8 cellular contexts compared by ENCODE assay signal in the genomic region with DNA sequence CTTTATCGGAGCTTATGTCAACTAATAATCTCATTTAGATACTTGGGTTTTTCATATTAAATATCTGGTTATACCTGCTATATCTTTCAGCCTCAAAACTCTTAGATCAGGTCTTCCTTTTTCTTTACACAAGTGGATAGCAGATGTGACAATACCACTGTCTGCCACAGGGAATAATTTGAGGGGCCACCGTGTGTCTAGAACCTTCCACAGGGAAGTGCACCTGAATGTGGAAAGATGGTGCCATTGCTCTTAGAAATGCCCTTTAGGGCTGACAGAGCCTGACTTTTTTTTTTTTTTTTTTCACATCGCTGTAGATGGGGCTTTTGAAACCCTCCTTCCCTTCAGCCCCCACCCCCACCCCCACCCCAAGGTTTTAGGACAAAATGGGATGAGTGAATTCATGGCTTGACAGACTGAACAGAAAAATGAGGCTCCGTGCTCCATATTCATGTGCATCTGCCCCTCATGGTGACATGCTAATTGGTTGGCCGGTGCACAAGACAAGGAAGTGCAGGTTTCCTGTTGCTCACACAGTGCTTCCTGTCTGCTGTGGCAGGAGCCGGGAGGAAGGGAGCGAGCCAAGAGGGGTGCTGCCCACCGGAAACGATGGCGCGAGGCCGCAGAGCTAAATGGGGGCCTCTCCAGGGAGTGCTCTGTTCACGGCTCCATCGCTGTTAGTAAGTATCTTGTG.
A peak's percentile ranks its signal among the peaks of the same experiment; 100 is the strongest.
DNase-seq lines count a peak whose midpoint lies in the region; ATAC-seq and TF ChIP-seq lines count a peak whose summit lies in the region.

No MANE protein-coding gene starts in this region.

- TF ChIP-seq CTCF in GM10248 (IDR thresholded peaks at IDR 0.05; ENCODE audit: control extremely low read depth, extremely low read depth, low read depth, missing control alignments) (no peak), NB4 (IDR thresholded peaks at IDR 0.05; ENCODE audit: low read depth, low read length) (no peak), MCF 10A (IDR thresholded peaks at IDR 0.05; ENCODE audit: unreplicated experiment) (no peak)

- peaks cover 15% of the 10 kb centered on the region for H3K9me3 Mint-ChIP-seq in MCF 10A (ENCODE audit: unreplicated experiment)

- no peaks in the 10 kb centered on the region for H3K4me1 Mint-ChIP-seq in MCF 10A (ENCODE audit: insufficient read depth, unreplicated experiment)

- no TSS peak for BruUV-seq in MCF 10A (replicated peaks; lab: Mats Ljungman, UMichigan)

- DNase-seq in GM10248 (ENCODE audit: extremely low spot score) (peak; percentile 79), NB4 (ENCODE audit: low read depth) (peak; percentile 80), activated T-cell treated with anti-CD3 and anti-CD28 coated beads for 48 hours (ENCODE audit: low read depth) (peak; percentile 62), left ventricle myocardium superior (peak; percentile 70), MCF 10A (ENCODE audit: unreplicated experiment) (no peak), retina (no peak)
- peak; percentile 57 for DNase-seq in stimulated activated CD8-positive, alpha-beta memory T cell treated with anti-CD3 and anti-CD28 coated beads, Interleukin-4, amount 100 ng/mL, for 24 hours (ENCODE audit: low read depth)

- no peak overlapping the region for H3K27ac Mint-ChIP-seq in MCF 10A (ENCODE audit: low read depth, unreplicated experiment)

- POLR2A ChIA-PET in GM10248 (lab: Yijun Ruan, JAX) (no interaction called here), MCF 10A (lab: Yijun Ruan, JAX) (no interaction called here)

- H3K36me3 Mint-ChIP-seq in MCF 10A (ENCODE audit: insufficient read depth, unreplicated experiment) = peaks cover 4% of the 10 kb centered on the region

- ATAC-seq in GM21737 (IDR thresholded peaks at IDR 0.05; ENCODE audit: unreplicated experiment) = peak; percentile 92
- peak; percentile 83 for ATAC-seq in left ventricle myocardium superior

- intact Hi-C loops in left ventricle myocardium superior (cut with micrococcal nuclease) (no loop called here), MCF 10A (cut with micrococcal nuclease) (no loop called here)

- H3K27me3 Mint-ChIP-seq in MCF 10A (ENCODE audit: insufficient read depth, unreplicated experiment) = no peaks in the 10 kb centered on the region

- H3K4me3 Mint-ChIP-seq in MCF 10A (ENCODE audit: unreplicated experiment) = no peak overlapping the region

- H3K4me3 ChIP-seq in NB4 (ENCODE audit: low read depth, low read length) = peak overlapping the region; percentile 54

- TF ChIP-seq POLR2A in NB4 (IDR thresholded peaks at IDR 0.05; ENCODE audit: extremely low read depth, insufficient read length) = no peak

- CTCF ChIA-PET in GM10248 (lab: Yijun Ruan, JAX) = interaction anchor here (1.4 kb wide), 1 partner anchor 13 kb away, joined by 4 read pairs; no protein-coding TSS in a partner anchor
- CTCF ChIA-PET in MCF 10A (lab: Yijun Ruan, JAX) = no interaction called here

Comparison
In these comparisons a context has a peak if more than half of its experiments do, and no peak if none do; other contexts are left out.
1. DNase-seq: peak in GM10248 (single experiment), NB4 (single experiment), activated T-cell treated with anti-CD3 and anti-CD28 coated beads for 48 hours (single experiment), left ventricle myocardium superior (single experiment) and stimulated activated CD8-positive, alpha-beta memory T cell treated with anti-CD3 and anti-CD28 coated beads, Interleukin-4, amount 100 ng/mL, for 24 hours (single experiment); none in MCF 10A (single experiment) and retina (single experiment).